17 cellular contexts compared by ENCODE assay signal in genomic region chr14:44211718-44212117, GRCh38.
"Had no signal": no experiment of that assay in that cellular context is flagged by ENCODE, and none has a peak within 500 bp of the region (broad histone marks: within the 10 kb centered on the region; RNA-seq: fewer than 3 reads in every experiment).

No MANE protein-coding gene starts in this region.

- H3K9me3 ChIP-seq: pancreas, thyroid gland had no signal

- H3K27ac ChIP-seq: dorsolateral prefrontal cortex, hepatocyte, pancreas, suprapubic skin, thyroid gland had no signal

- DNase-seq: dorsolateral prefrontal cortex; effector CD8-positive, alpha-beta T cell; foreskin melanocyte; head of caudate nucleus; left colon; mesendoderm; naive B cell; occipital lobe; pancreas; right cardiac atrium; small intestine; stimulated activated CD4-positive, alpha-beta T cell treated with anti-CD3 and anti-CD28 coated beads, Interleukin-12 subunit alpha, Interleukin-12 subunit beta, amount 100 ng/mL, for 4 hours; stimulated activated CD4-positive, alpha-beta T cell treated with anti-CD3 and anti-CD28 coated beads, Interleukin-2, amount 100 ng/mL, for 48 hours; stimulated activated naive CD8-positive, alpha-beta T cell treated with anti-CD3 and anti-CD28 coated beads, Interleukin-15, Interleukin-2, amounts not matched to agents 100 U/mL and 50 U/mL, for 24 hours; thyroid gland had no signal

- H3K36me3 ChIP-seq: pancreas, suprapubic skin, thyroid gland had no signal

- H3K27me3 ChIP-seq: dorsolateral prefrontal cortex, hepatocyte, pancreas, suprapubic skin, thyroid gland had no signal

- H3K4me3 ChIP-seq: dorsolateral prefrontal cortex, hepatocyte, pancreas, suprapubic skin, thyroid gland had no signal

- ATAC-seq: left colon; pancreas; right cardiac atrium; stimulated activated naive CD8-positive, alpha-beta T cell treated with anti-CD3 and anti-CD28 coated beads, Interleukin-15, Interleukin-2, amounts not matched to agents 100 U/mL and 50 U/mL, for 24 hours had no signal

- H3K4me1 ChIP-seq: pancreas, suprapubic skin, thyroid gland had no signal
